8 cellular contexts compared by ENCODE assay signal in genomic region chr17:61002316-61002736, GRCh38.
DNase-seq lines count a peak whose midpoint lies in the region; ATAC-seq and TF ChIP-seq lines count a peak whose summit lies in the region.

No MANE protein-coding gene starts in this region.

- no peak for ATAC-seq in GM19351 (IDR thresholded peaks at IDR 0.05; ENCODE audit: unreplicated experiment)

- H3K4me3 ChIP-seq in adipocyte (ENCODE audit: low read length) (no peak overlapping the region), kidney epithelial cell (ENCODE audit: low read depth, low read length) (no peak overlapping the region)

- no peak overlapping the region for H3K9ac ChIP-seq in adipocyte (ENCODE audit: low read length)

- H3K27me3 ChIP-seq in adipocyte (replicated peaks; ENCODE audit: control insufficient read depth, insufficient read depth, low read length) = no peaks in the 10 kb centered on the region
- H3K27me3 ChIP-seq in kidney epithelial cell (ENCODE audit: control insufficient read depth, insufficient read depth, low read length) = no peaks in the 10 kb centered on the region

- H3K9me3 ChIP-seq in adipocyte (ENCODE audit: control insufficient read depth, low read length) = no peaks in the 10 kb centered on the region

- peaks cover 20% of the 10 kb centered on the region for H3K4me1 ChIP-seq in adipocyte (ENCODE audit: control insufficient read depth, insufficient read depth, low read length)

- no peaks in the 10 kb centered on the region for H3K36me3 ChIP-seq in adipocyte (ENCODE audit: control insufficient read depth, insufficient read depth, low read length, severe bottlenecking)
- H3K36me3 ChIP-seq in kidney epithelial cell (ENCODE audit: control insufficient read depth, insufficient read depth, low read length) = no peaks in the 10 kb centered on the region

- peak; percentile 52 for TF ChIP-seq CTCF in kidney epithelial cell (IDR thresholded peaks at IDR 0.05; ENCODE audit: insufficient read depth, low read length, poor library complexity, severe bottlenecking)

- DNase-seq in NCI-H748 (lab: John Stamatoyannopoulos, UW; ENCODE audit: unreplicated experiment) (peak; percentile 4), NCI-H748 treated with DMSO at 0.1 percent for 48 hours (lab: John Stamatoyannopoulos, UW) (no peak), NCI-H1092 treated with DMSO at 0.1 percent for 48 hours (lab: John Stamatoyannopoulos, UW) (peak; percentile 59), adipocyte (ENCODE audit: low read depth) (peak; percentile 89), kidney epithelial cell (ENCODE audit: low read depth) (no peak), activated T-cell treated with anti-CD3 and anti-CD28 coated beads for 4 hours (no peak)
- DNase-seq in activated CD8-positive, alpha-beta memory T cell treated with anti-CD3 and anti-CD28 coated beads for 24 hours = no peak

Comparison
In these comparisons a context has a peak if more than half of its experiments do, and no peak if none do; other contexts are left out.
1. DNase-seq: peak in NCI-H748 (single experiment), NCI-H1092 treated with DMSO at 0.1 percent for 48 hours (single experiment) and adipocyte (single experiment); none in NCI-H748 treated with DMSO at 0.1 percent for 48 hours (single experiment), kidney epithelial cell (single experiment), activated T-cell treated with anti-CD3 and anti-CD28 coated beads for 4 hours (single experiment) and activated CD8-positive, alpha-beta memory T cell treated with anti-CD3 and anti-CD28 coated beads for 24 hours (single experiment).